In genomic region chr1:230104395-230105244, GRCh38 we compare ENCODE assay signal across 8 cellular contexts. TPM values are rescaled to one million over a fixed set of nuclear protein-coding genes. Genes with fewer than 3 reads are reported as not detected.
DNase-seq lines count a peak whose midpoint lies in the region; TF ChIP-seq lines count a peak whose summit lies in the region.

No MANE protein-coding gene starts in this region.

- H3K4me1 ChIP-seq in HEK293 (ENCODE audit: control insufficient read depth, insufficient read depth, low read length), result peaks cover 42% of the 10 kb centered on the region
- peaks cover 3 to 9% of the 10 kb centered on the region in 2 donors for H3K4me1 ChIP-seq in breast epithelium

- H3K27me3 ChIP-seq in breast epithelium, result no peaks in the 10 kb centered on the region

- H3K9me3 ChIP-seq in HEK293 (ENCODE audit: control insufficient read depth, insufficient read depth, low read depth, low read length), result no peaks in the 10 kb centered on the region
- H3K9me3 ChIP-seq in breast epithelium, result no peaks in the 10 kb centered on the region

- DNase-seq in GF-D8 (lab: John Stamatoyannopoulos, UW) (peak; percentile 87), NCI-H1105 treated with DMSO at 0.1 percent for 48 hours (lab: John Stamatoyannopoulos, UW) (peak; percentile 52), breast epithelium (ENCODE audit: low spot score in 2 of 2) (peak; percentile 94), kidney glomerular epithelial cell (lab: John Stamatoyannopoulos, UW) (peak; percentile 99), NCI-H187 treated with DMSO at 0.1 percent for 48 hours (lab: John Stamatoyannopoulos, UW) (no peak)
- DNase-seq in stimulated activated CD4-positive, alpha-beta T cell treated with anti-CD3 and anti-CD28 coated beads, Interleukin-1b, Interleukin-23, amount 100 ng/mL, for 24 hours (ENCODE audit: low read depth in 4 of 4, low spot score in 1 of 4), result peak; percentile 48 to 81 (median 70)

- CTCF ChIA-PET in HEK293 (lab: Yijun Ruan, JAX), result interaction anchor here (0.6 to 3.6 kb wide), 8 partner anchors 12 to 166 kb away, joined by 3 to 18 read pairs (median 4); no protein-coding TSS in a partner anchor

- TF ChIP-seq POLR2A in breast epithelium (IDR thresholded peaks at IDR 0.05), result no peak

- POLR2A ChIA-PET in HEK293 (lab: Yijun Ruan, JAX), result interaction anchor here (1.1 to 1.5 kb wide), 5 partner anchors 11 to 34 kb away, joined by 3 to 5 read pairs (median 4); no protein-coding TSS in a partner anchor

- H3K36me3 ChIP-seq in HEK293 (ENCODE audit: control insufficient read depth in 2 of 2, insufficient read depth in 1 of 2, low read length in 2 of 2), result no peaks in the 10 kb centered on the region
- no peaks in the 10 kb centered on the region for H3K36me3 ChIP-seq in breast epithelium

- intact Hi-C loops in breast epithelium (cut with DNase I; ENCODE audit: low total_unique reads), result no loop called here

- peak; percentile 74 for TF ChIP-seq CTCF in HEK293 (tag by site-specific recombination; IDR thresholded peaks at IDR 0.05)
- TF ChIP-seq CTCF in VCaP (conservative IDR thresholded peaks at IDR 0.05), result peak; percentile 14; the same call in 1 of the 2 replicates
- TF ChIP-seq CTCF in breast epithelium (IDR thresholded peaks at IDR 0.05), result no peak

- H3K4me3 ChIP-seq in HEK293 (ENCODE audit: low read depth, low read length) (no peak overlapping the region; the same call in 1 of the 2 replicates), breast epithelium (peak overlapping the region in 2 of 3 donors; percentile 21 to 26)

- no peak overlapping the region; the same call in 1 of the 2 replicates for H3K27ac ChIP-seq in HEK293 (ENCODE audit: extremely low read depth, low read depth, low read length)
- peak overlapping the region; percentile 57 for H3K27ac ChIP-seq in VCaP
- peak overlapping the region; percentile 77 to 81 for H3K27ac ChIP-seq in breast epithelium

TF ChIP-seq in HEK293, 187 proteins besides CTCF, POLR2A, EP300 and RAD21 (continues in another document):
- TF ChIP-seq ZNF239 (tag by site-specific recombination; IDR thresholded peaks at IDR 0.05) (no peak), ZNF138 (tag by site-specific recombination; IDR thresholded peaks at IDR 0.05; ENCODE audit: borderline replicate concordance) (no peak), ZNF148 (tag by site-specific recombination; IDR thresholded peaks at IDR 0.05; ENCODE audit: borderline replicate concordance) (no peak), ZNF654 (tag by site-specific recombination; IDR thresholded peaks at IDR 0.05; ENCODE audit: low read depth) (no peak), ZNF555 (tag by site-specific recombination; conservative IDR thresholded peaks at IDR 0.05) (no peak), ZNF433 (tag by site-specific recombination; IDR thresholded peaks at IDR 0.05; ENCODE audit: low read depth) (no peak), ZNF518A (tag by site-specific recombination; conservative IDR thresholded peaks at IDR 0.05; ENCODE audit: low read depth) (peak; percentile 47), ZNF16 (tag by site-specific recombination; IDR thresholded peaks at IDR 0.05; ENCODE audit: low read depth) (no peak), ZEB2 (tag by site-specific recombination; IDR thresholded peaks at IDR 0.05) (peak; percentile 81; the same call in 1 of the 2 replicates), PBX3 (CRISPR knock-in tag; IDR thresholded peaks at IDR 0.05) (no peak), ZNF416 (tag by site-specific recombination; IDR thresholded peaks at IDR 0.05) (no peak), ZNF514 (tag by site-specific recombination; IDR thresholded peaks at IDR 0.05) (no peak), ELK4 (IDR thresholded peaks at IDR 0.05; ENCODE audit: borderline replicate concordance, low read depth, low read length) (no peak), ZNF211 (tag by site-specific recombination; IDR thresholded peaks at IDR 0.05; ENCODE audit: low read depth) (no peak), ZNF76 (tag by site-specific recombination; IDR thresholded peaks at IDR 0.05; ENCODE audit: borderline replicate concordance, low read depth) (peak; percentile 33; the same call in 1 of the 2 replicates), ZNF777 (tag by site-specific recombination; IDR thresholded peaks at IDR 0.05; ENCODE audit: borderline replicate concordance) (no peak)
- TF ChIP-seq, protein P1, sequence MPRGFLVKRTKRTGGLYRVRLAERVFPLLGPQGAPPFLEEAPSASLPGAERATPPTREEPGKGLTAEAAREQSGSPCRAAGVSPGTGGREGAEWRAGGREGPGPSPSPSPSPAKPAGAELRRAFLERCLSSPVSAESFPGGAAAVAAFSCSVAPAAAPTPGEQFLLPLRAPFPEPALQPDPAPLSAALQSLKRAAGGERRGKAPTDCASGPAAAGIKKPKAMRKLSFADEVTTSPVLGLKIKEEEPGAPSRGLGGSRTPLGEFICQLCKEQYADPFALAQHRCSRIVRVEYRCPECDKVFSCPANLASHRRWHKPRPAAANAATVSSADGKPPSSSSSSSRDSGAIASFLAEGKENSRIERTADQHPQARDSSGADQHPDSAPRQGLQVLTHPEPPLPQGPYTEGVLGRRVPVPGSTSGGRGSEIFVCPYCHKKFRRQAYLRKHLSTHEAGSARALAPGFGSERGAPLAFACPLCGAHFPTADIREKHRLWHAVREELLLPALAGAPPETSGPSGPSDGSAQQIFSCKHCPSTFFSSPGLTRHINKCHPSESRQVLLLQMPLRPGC (tag by site-specific recombination; IDR thresholded peaks at IDR 0.05), result peak; percentile 90

RNA-seq across cellular contexts. Expression of gene GALNT2, which starts 37.6 kb away (rescaled TPM):
- 10 to 100 TPM; 27.4 to 53.0 (median 42.6) TPM for total RNA-seq in breast epithelium

Comparison
In these comparisons a context has a peak if more than half of its experiments do, and no peak if none do; other contexts are left out.
1. CTCF ChIP-seq: peak in HEK293 (single experiment) and VCaP (single experiment); none in breast epithelium (0 of 3).